Comparison of ENCODE assay signal across 1 cellular context in the genomic region with DNA sequence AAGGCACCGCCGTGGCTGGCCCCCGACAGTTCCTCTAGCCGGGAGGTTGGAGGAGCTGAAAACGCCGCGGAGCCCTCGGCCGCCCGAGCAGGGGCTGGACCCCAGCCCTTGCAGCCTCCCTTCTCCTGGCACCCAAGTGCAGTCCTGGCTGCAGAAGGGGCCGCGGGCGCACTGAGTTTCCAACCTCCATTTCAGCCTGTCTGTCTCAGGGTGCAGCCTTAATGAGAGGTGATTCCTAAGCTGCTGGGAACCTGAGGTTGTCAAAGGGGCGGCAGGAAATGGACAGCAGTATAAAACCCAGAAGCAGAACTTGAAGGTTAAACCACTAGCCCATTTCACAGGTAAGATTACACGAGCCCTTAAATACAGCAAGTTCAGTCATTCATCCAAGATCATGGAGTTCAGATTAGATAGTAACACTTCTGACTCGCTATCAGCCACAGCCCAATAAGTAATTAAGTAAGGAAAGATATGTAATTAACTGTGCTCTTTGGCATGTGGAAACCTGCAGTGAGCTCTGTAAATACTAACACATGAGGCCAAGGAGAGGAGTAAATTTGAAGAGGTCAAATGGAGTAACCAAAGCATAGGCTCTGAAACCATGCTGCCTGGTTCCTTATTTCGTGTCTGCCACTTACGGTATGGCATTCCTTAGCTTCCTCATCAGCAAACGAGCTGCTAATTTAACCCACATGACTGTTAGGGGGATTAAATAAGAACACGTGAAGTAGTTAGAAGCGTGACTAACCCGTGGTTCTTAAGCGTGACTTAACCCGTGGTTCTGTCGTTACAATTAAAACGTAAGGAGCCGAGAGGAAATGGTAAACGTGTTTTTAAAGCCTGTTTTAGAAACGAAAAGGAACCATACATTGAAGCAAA.
A peak's percentile ranks its signal among the peaks of the same experiment; 100 is the strongest.
TF ChIP-seq lines count a peak whose summit lies in the region.

No MANE protein-coding gene starts in this region.

TF ChIP-seq in HEK293, 187 proteins besides CTCF, POLR2A, EP300 and RAD21 (continued from another document and continues in another):
- TF ChIP-seq ZBTB26 (tag by site-specific recombination; optimal IDR thresholded peaks at IDR 0.05) (no peak), ZBTB7A (tag by site-specific recombination; IDR thresholded peaks at IDR 0.05; ENCODE audit: low read depth) (peak; percentile 44; the same call in 1 of the 2 replicates), HIC1 (tag by site-specific recombination; IDR thresholded peaks at IDR 0.05) (peak; percentile 41; the same call in 1 of the 2 replicates), ZNF518A (tag by site-specific recombination; conservative IDR thresholded peaks at IDR 0.05; ENCODE audit: low read depth) (no peak; the same call in 1 of the 2 replicates), ZNF747 (tag by site-specific recombination; IDR thresholded peaks at IDR 0.05) (no peak), ZNF510 (tag by site-specific recombination; IDR thresholded peaks at IDR 0.05; ENCODE audit: insufficient replicate concordance) (no peak), ZNF843 (tag by site-specific recombination; IDR thresholded peaks at IDR 0.05) (no peak), ZNF350 (tag by site-specific recombination; IDR thresholded peaks at IDR 0.05) (no peak), ZNF514 (tag by site-specific recombination; IDR thresholded peaks at IDR 0.05) (no peak), ZNF707 (tag by site-specific recombination; IDR thresholded peaks at IDR 0.05) (no peak), ZNF23 (tag by site-specific recombination; IDR thresholded peaks at IDR 0.05; ENCODE audit: borderline replicate concordance) (no peak), ZNF214 (tag by site-specific recombination; IDR thresholded peaks at IDR 0.05; ENCODE audit: borderline replicate concordance) (no peak), ZNF664 (tag by site-specific recombination; IDR thresholded peaks at IDR 0.05) (peak; percentile 98), ZNF48 (tag by site-specific recombination; IDR thresholded peaks at IDR 0.05) (no peak), ZNF335 (tag by site-specific recombination; conservative IDR thresholded peaks at IDR 0.05) (no peak), ZNF488 (tag by site-specific recombination; IDR thresholded peaks at IDR 0.05) (no peak), ZNF791 (tag by site-specific recombination; IDR thresholded peaks at IDR 0.05) (no peak), KLF7 (tag by site-specific recombination; IDR thresholded peaks at IDR 0.05; ENCODE audit: borderline replicate concordance) (no peak), ZNF513 (tag by site-specific recombination; IDR thresholded peaks at IDR 0.05) (no peak), ZNF202 (tag by site-specific recombination; IDR thresholded peaks at IDR 0.05; ENCODE audit: borderline replicate concordance) (no peak), GLI4 (tag by site-specific recombination; IDR thresholded peaks at IDR 0.05) (no peak), ZNF561 (tag by site-specific recombination; IDR thresholded peaks at IDR 0.05; ENCODE audit: borderline replicate concordance) (peak; percentile 66; the same call in 1 of the 2 replicates), SALL2 (tag by site-specific recombination; IDR thresholded peaks at IDR 0.05; ENCODE audit: borderline replicate concordance) (no peak), ZNF2 (tag by site-specific recombination; IDR thresholded peaks at IDR 0.05) (peak; percentile 36), PBX3 (CRISPR knock-in tag; IDR thresholded peaks at IDR 0.05) (no peak), ZFP37 (tag by site-specific recombination; IDR thresholded peaks at IDR 0.05) (peak; percentile 73; the same call in 1 of the 2 replicates), ZNF394 (tag by site-specific recombination; IDR thresholded peaks at IDR 0.05; ENCODE audit: borderline replicate concordance) (peak; percentile 52; the same call in 1 of the 2 replicates), KLF9 (tag by site-specific recombination; IDR thresholded peaks at IDR 0.05; ENCODE audit: low read depth) (0 out of 2 replicates have a peak, but pooled peaks have one; percentile 6), GLIS1 (tag by site-specific recombination; IDR thresholded peaks at IDR 0.05) (peak; percentile 15; the same call in 1 of the 2 replicates), ZNF621 (tag by site-specific recombination; IDR thresholded peaks at IDR 0.05) (no peak)
- TF ChIP-seq, protein P1, sequence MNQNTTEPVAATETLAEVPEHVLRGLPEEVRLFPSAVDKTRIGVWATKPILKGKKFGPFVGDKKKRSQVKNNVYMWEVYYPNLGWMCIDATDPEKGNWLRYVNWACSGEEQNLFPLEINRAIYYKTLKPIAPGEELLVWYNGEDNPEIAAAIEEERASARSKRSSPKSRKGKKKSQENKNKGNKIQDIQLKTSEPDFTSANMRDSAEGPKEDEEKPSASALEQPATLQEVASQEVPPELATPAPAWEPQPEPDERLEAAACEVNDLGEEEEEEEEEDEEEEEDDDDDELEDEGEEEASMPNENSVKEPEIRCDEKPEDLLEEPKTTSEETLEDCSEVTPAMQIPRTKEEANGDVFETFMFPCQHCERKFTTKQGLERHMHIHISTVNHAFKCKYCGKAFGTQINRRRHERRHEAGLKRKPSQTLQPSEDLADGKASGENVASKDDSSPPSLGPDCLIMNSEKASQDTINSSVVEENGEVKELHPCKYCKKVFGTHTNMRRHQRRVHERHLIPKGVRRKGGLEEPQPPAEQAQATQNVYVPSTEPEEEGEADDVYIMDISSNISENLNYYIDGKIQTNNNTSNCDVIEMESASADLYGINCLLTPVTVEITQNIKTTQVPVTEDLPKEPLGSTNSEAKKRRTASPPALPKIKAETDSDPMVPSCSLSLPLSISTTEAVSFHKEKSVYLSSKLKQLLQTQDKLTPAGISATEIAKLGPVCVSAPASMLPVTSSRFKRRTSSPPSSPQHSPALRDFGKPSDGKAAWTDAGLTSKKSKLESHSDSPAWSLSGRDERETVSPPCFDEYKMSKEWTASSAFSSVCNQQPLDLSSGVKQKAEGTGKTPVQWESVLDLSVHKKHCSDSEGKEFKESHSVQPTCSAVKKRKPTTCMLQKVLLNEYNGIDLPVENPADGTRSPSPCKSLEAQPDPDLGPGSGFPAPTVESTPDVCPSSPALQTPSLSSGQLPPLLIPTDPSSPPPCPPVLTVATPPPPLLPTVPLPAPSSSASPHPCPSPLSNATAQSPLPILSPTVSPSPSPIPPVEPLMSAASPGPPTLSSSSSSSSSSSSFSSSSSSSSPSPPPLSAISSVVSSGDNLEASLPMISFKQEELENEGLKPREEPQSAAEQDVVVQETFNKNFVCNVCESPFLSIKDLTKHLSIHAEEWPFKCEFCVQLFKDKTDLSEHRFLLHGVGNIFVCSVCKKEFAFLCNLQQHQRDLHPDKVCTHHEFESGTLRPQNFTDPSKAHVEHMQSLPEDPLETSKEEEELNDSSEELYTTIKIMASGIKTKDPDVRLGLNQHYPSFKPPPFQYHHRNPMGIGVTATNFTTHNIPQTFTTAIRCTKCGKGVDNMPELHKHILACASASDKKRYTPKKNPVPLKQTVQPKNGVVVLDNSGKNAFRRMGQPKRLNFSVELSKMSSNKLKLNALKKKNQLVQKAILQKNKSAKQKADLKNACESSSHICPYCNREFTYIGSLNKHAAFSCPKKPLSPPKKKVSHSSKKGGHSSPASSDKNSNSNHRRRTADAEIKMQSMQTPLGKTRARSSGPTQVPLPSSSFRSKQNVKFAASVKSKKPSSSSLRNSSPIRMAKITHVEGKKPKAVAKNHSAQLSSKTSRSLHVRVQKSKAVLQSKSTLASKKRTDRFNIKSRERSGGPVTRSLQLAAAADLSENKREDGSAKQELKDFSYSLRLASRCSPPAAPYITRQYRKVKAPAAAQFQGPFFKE (tag by site-specific recombination; IDR thresholded peaks at IDR 0.05; ENCODE audit: borderline replicate concordance) = no peak
- TF ChIP-seq, protein P2, sequence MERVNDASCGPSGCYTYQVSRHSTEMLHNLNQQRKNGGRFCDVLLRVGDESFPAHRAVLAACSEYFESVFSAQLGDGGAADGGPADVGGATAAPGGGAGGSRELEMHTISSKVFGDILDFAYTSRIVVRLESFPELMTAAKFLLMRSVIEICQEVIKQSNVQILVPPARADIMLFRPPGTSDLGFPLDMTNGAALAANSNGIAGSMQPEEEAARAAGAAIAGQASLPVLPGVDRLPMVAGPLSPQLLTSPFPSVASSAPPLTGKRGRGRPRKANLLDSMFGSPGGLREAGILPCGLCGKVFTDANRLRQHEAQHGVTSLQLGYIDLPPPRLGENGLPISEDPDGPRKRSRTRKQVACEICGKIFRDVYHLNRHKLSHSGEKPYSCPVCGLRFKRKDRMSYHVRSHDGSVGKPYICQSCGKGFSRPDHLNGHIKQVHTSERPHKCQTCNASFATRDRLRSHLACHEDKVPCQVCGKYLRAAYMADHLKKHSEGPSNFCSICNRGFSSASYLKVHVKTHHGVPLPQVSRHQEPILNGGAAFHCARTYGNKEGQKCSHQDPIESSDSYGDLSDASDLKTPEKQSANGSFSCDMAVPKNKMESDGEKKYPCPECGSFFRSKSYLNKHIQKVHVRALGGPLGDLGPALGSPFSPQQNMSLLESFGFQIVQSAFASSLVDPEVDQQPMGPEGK (tag by site-specific recombination; IDR thresholded peaks at IDR 0.05) = peak; percentile 33
